In the genomic region with DNA sequence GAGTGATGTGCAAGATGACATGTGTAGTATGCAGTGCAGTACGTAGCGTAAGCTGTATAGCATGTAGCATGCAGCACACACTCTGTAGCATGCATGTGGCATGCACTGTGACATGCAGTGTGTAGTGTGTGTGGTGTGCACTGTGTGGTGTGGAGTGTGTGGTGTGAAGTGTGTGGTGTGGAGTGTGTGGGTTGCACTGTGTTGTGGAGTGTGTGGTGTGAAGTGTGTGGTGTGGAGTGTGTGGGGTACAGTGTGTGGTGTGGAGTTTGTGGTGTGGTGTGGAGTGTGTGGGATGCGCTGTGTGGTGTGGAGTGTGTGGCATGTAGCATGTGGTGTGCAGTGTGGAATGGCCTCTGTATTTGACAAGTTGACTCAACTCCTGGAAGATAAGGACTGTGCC, we compare ENCODE assay signal across 22 cellular contexts. TPM values are rescaled to one million over a fixed set of nuclear protein-coding genes. Genes with fewer than 3 reads are reported as not detected.
"Had no signal": no experiment of that assay in that cellular context is flagged by ENCODE, and none has a peak within 500 bp of the region (broad histone marks: within the 10 kb centered on the region; RNA-seq: fewer than 3 reads in every experiment).

No MANE protein-coding gene starts in this region.

- H3K4me1 Mint-ChIP-seq: activated B cell treated with CpG ODN at 0.5 μM for 24 hours; activated CD4-positive, alpha-beta T cell treated with anti-CD3 and anti-CD28 coated beads for 36 hours; naive B cell had no signal

- H3K9me3 Mint-ChIP-seq: stimulated activated naive CD8-positive, alpha-beta T cell treated with anti-CD3 and anti-CD28 coated beads, Interleukin-15, Interleukin-2, amounts not matched to agents 100 ng/mL and 50 ng/mL, for 24 hours; T-helper 1 cell treated with Interleukin-12 subunit alpha and Interleukin-12 subunit beta and Interleukin-4 antibody, amounts not matched to agents 30 μg/mL and 1 μg/mL, for 36 hours had no signal

- H3K27ac Mint-ChIP-seq: activated B cell treated with CpG ODN at 0.5 μM for 24 hours; activated CD4-positive, alpha-beta T cell treated with anti-CD3 and anti-CD28 coated beads for 36 hours; stimulated activated naive CD8-positive, alpha-beta T cell treated with anti-CD3 and anti-CD28 coated beads, Interleukin-15, Interleukin-2, amounts not matched to agents 100 ng/mL and 50 ng/mL, for 24 hours; T-helper 1 cell treated with Interleukin-12 subunit alpha and Interleukin-12 subunit beta and Interleukin-4 antibody, amounts not matched to agents 30 μg/mL and 1 μg/mL, for 36 hours had no signal

- DNase-seq: activated B cell treated with CpG ODN at 0.5 μM for 24 hours; activated CD4-positive, alpha-beta T cell treated with anti-CD3 and anti-CD28 coated beads for 36 hours; activated CD4-positive, alpha-beta T cell treated with anti-CD3 and anti-CD28 coated beads, Interleukin-2, amount 50 U/mL, for 4 hours; activated effector memory CD4-positive, alpha-beta T cell treated with anti-CD3 and anti-CD28 coated beads, Interleukin-2, amount 50 U/mL, for 16 hours; activated naive CD4-positive, alpha-beta T cell treated with anti-CD3 and anti-CD28 coated beads, Interleukin-2, amount 50 U/mL, for 16 hours; adrenal gland; cerebellar nuclear complex; heart right ventricle; left colon; mesendoderm; naive B cell; pancreas; psoas muscle; right cardiac atrium; stimulated activated CD4-positive, alpha-beta T cell treated with anti-CD3 and anti-CD28 coated beads, Interleukin-4, amount 100 ng/mL, for 24 hours; tibial artery had no signal

- H3K4me3 Mint-ChIP-seq: activated B cell treated with CpG ODN at 0.5 μM for 24 hours; activated CD4-positive, alpha-beta T cell treated with anti-CD3 and anti-CD28 coated beads for 36 hours; naive B cell; stimulated activated naive CD8-positive, alpha-beta T cell treated with anti-CD3 and anti-CD28 coated beads, Interleukin-15, Interleukin-2, amounts not matched to agents 100 ng/mL and 50 ng/mL, for 24 hours; T-helper 1 cell treated with Interleukin-12 subunit alpha and Interleukin-12 subunit beta and Interleukin-4 antibody, amounts not matched to agents 30 μg/mL and 1 μg/mL, for 36 hours had no signal

- H3K27me3 Mint-ChIP-seq: activated B cell treated with CpG ODN at 0.5 μM for 24 hours; activated CD4-positive, alpha-beta T cell treated with anti-CD3 and anti-CD28 coated beads for 36 hours; naive B cell; stimulated activated naive CD8-positive, alpha-beta T cell treated with anti-CD3 and anti-CD28 coated beads, Interleukin-15, Interleukin-2, amounts not matched to agents 100 ng/mL and 50 ng/mL, for 24 hours had no signal

- ATAC-seq: activated CD4-positive, alpha-beta T cell treated with anti-CD3 and anti-CD28 coated beads for 36 hours; left colon; pancreas; psoas muscle; right cardiac atrium had no signal

RNA-seq across cellular contexts. Expression of gene ROPN1B, which starts 39.2 kb away (rescaled TPM):
- total RNA-seq: activated B cell treated with CpG ODN at 0.5 μM for 24 hours; activated CD4-positive, alpha-beta T cell treated with anti-CD3 and anti-CD28 coated beads for 36 hours; astrocyte; epithelial cell of proximal tubule; mucosa of gallbladder; vagina had no signal
